Comparison of ENCODE assay signal across 8 cellular contexts in genomic region chrX:100615015-100615414, GRCh38. TPM values are rescaled to one million over a fixed set of nuclear protein-coding genes. Genes with fewer than 3 reads are reported as not detected.
DNase-seq lines count a peak whose midpoint lies in the region; ATAC-seq and TF ChIP-seq lines count a peak whose summit lies in the region.

No MANE protein-coding gene starts in this region.

- no peaks in the 10 kb centered on the region for H3K9me3 ChIP-seq in BE2C
- H3K9me3 ChIP-seq in aorta (ENCODE audit: control insufficient read depth, low read length) = no peaks in the 10 kb centered on the region

- DNase-seq in BE2C = no peak
- DNase-seq in NCI-H2081 treated with DMSO at 0.1 percent for 48 hours (lab: John Stamatoyannopoulos, UW) = peak; percentile 9
- DNase-seq in chondrocyte (ENCODE audit: low spot score) = no peak
- DNase-seq in nephron progenitor cell = no peak
- no peak for DNase-seq in aorta
- DNase-seq in globus pallidus (ENCODE audit: low spot score) = no peak

- peak; percentile 35 for TF ChIP-seq CTCF in BE2C (IDR thresholded peaks at IDR 0.05; ENCODE audit: low read depth, low read length)
- TF ChIP-seq CTCF in chondrocyte (IDR thresholded peaks at IDR 0.05) = peak; percentile 82
- peak; percentile 38 for TF ChIP-seq CTCF in nephron progenitor cell (IDR thresholded peaks at IDR 0.05)

- H3K27me3 Mint-ChIP-seq in chondrocyte (ENCODE audit: low read depth) (no peaks in the 10 kb centered on the region), nephron progenitor cell (ENCODE audit: low read depth, poor library complexity) (peaks cover 3% of the 10 kb centered on the region)

- intact Hi-C loops in aorta (cut with DNase I) = no loop called here

- H3K27me3 ChIP-seq in BE2C (no peaks in the 10 kb centered on the region), aorta (ENCODE audit: control insufficient read depth in 1 of 2, insufficient read depth in 2 of 2, low read length in 1 of 2) (no peaks in the 10 kb centered on the region)

- H3K4me1 ChIP-seq in BE2C (no peaks in the 10 kb centered on the region), aorta (ENCODE audit: control insufficient read depth in 1 of 2, insufficient read depth in 2 of 2, low read length in 2 of 2) (no peaks in the 10 kb centered on the region)

- H3K36me3 Mint-ChIP-seq in chondrocyte (ENCODE audit: low read depth) = no peaks in the 10 kb centered on the region
- H3K36me3 Mint-ChIP-seq in nephron progenitor cell (ENCODE audit: low read depth) = no peaks in the 10 kb centered on the region

- no peak overlapping the region for H3K4me3 ChIP-seq in BE2C (ENCODE audit: low read depth, low read length)
- H3K4me3 ChIP-seq in aorta (ENCODE audit: low read length in 2 of 2) = no peak overlapping the region

- H3K4me3 Mint-ChIP-seq in chondrocyte (ENCODE audit: unreplicated experiment) (no peak overlapping the region), nephron progenitor cell (no peak overlapping the region)

- 12 to 23% methylated on average over 3 of the region's 3 CpGs for WGBS in aorta, 2 donors

- H3K4me1 Mint-ChIP-seq in chondrocyte (ENCODE audit: low read depth) = peaks cover 5% of the 10 kb centered on the region
- peaks cover 5% of the 10 kb centered on the region for H3K4me1 Mint-ChIP-seq in nephron progenitor cell

- H3K36me3 ChIP-seq in BE2C = no peaks in the 10 kb centered on the region
- H3K36me3 ChIP-seq in aorta (ENCODE audit: control insufficient read depth in 1 of 2, insufficient read depth in 2 of 2, low read length in 1 of 2) = no peaks in the 10 kb centered on the region

- H3K27ac ChIP-seq in aorta (ENCODE audit: low read depth in 1 of 2, low read length in 2 of 2) = no peak overlapping the region

- no peak overlapping the region for H3K27ac Mint-ChIP-seq in chondrocyte (ENCODE audit: unreplicated experiment)
- no peak overlapping the region for H3K27ac Mint-ChIP-seq in nephron progenitor cell

- ATAC-seq in GM18502 (IDR thresholded peaks at IDR 0.05; ENCODE audit: poor library complexity, unreplicated experiment) (peak; percentile 100), HG02759 (IDR thresholded peaks at IDR 0.05; ENCODE audit: unreplicated experiment) (peak; percentile 100), aorta (ENCODE audit: low FRiP score) (no peak)

- H3K9me3 Mint-ChIP-seq in chondrocyte (ENCODE audit: low read depth) (peaks cover 6% of the 10 kb centered on the region), nephron progenitor cell (peaks cover 45% of the 10 kb centered on the region)

RNA-seq across cellular contexts. Expression of gene TSPAN6, which starts 21.6 kb away (rescaled TPM):
- 4.5 TPM for polyA plus RNA-seq in BE2C (2012; ENCODE audit: insufficient read depth, insufficient read length, low read depth)
- 17.8 to 23.0 TPM (median 18.6 TPM) in 3 replicates for total RNA-seq in chondrocyte
- 10 to 100 TPM in 1 of 2 donors, 1 to 10 TPM in 1; 9.5 to 12.2 TPM for total RNA-seq in aorta
- 1 to 10 TPM; 5.6 to 8.9 TPM for polyA plus RNA-seq in aorta

RNA-seq across cellular contexts. Expression of gene SRPX2, which starts 29.0 kb away (rescaled TPM):
- not detected for polyA plus RNA-seq in BE2C (2012; ENCODE audit: insufficient read depth, insufficient read length, low read depth)
- 10.0 to 21.1 TPM (median 10.8 TPM) in 3 replicates for total RNA-seq in chondrocyte
- 10 to 100 TPM; 36.8 to 48.2 TPM for total RNA-seq in aorta
- 10 to 100 TPM; 11.6 to 20.5 TPM for polyA plus RNA-seq in aorta

RNA-seq across cellular contexts. Expression of gene TNMD, which starts 30.3 kb away (rescaled TPM):
- not detected for polyA plus RNA-seq in BE2C (2012; ENCODE audit: insufficient read depth, insufficient read length, low read depth)
- total RNA-seq in chondrocyte (1.5 to 1.9 TPM in 2 of 3 replicates, not detected in the other), aorta (under 1 TPM; 0.36 TPM)
- polyA plus RNA-seq in aorta = not detected
